In the genomic region with DNA sequence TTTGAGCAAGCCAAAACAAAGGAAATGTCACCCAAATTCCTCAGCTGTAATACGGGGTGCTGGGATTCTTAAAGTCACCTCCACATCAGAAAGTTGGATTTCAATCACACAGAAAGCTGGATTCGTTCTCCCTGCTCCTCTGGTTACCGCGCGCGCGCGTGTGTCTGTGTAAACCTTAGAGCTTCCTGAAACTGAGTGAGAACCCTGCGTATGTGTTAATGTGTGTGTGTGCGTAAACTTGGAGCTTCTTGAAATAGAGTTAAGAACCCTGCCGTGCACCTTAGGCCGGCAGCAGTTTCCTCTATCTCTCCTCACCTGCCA, we compare ENCODE assay signal across 8 cellular contexts. TPM values are rescaled to one million over a fixed set of nuclear protein-coding genes. Genes with fewer than 3 reads are reported as not detected.
DNase-seq lines count a peak whose midpoint lies in the region; ATAC-seq and TF ChIP-seq lines count a peak whose summit lies in the region.

No MANE protein-coding gene starts in this region.

- no peaks in the 10 kb centered on the region for H3K79me2 ChIP-seq in KMS-11 (ENCODE audit: insufficient read depth, low read depth)

- H3K27ac ChIP-seq in KMS-11 (peak overlapping the region; percentile 57; the same call in 1 of the 2 replicates), right cardiac atrium (ENCODE audit: low read length) (no peak overlapping the region)

- no peak for TF ChIP-seq CTCF in KMS-11 (conservative IDR thresholded peaks at IDR 0.05; ENCODE audit: low read depth, low read length)

- H3K4me3 Mint-ChIP-seq in activated naive CD4-positive, alpha-beta T cell treated with anti-CD3 and anti-CD28 coated beads, Interleukin-2, amount 50 U/mL, for 24 hours: peak overlapping the region; percentile 95

- DNase-seq in activated CD4-positive, alpha-beta T cell treated with anti-CD3 and anti-CD28 coated beads for 48 hours: peak; percentile 30
- DNase-seq in activated CD4-positive, alpha-beta T cell treated with anti-CD3 and anti-CD28 coated beads, Interleukin-2, amount 50 U/mL, for 1 hour: no peak
- DNase-seq in right cardiac atrium: peak in 1 of 3 donors; percentile 8
- no peak for DNase-seq in skeletal muscle cell (ENCODE audit: low read depth)
- DNase-seq in NCI-H2196 (lab: John Stamatoyannopoulos, UW; ENCODE audit: unreplicated experiment): no peak

- H3K4me1 ChIP-seq in KMS-11 (ENCODE audit: low read depth, poor library complexity, severe bottlenecking) (peaks cover 8% of the 10 kb centered on the region), right cardiac atrium (ENCODE audit: control insufficient read depth, insufficient read depth, low read length) (peaks cover 2% of the 10 kb centered on the region)

- H3K9ac ChIP-seq in KMS-11: peak overlapping the region; percentile 71; the same call in 1 of the 2 replicates

- intact Hi-C loops in right cardiac atrium (cut with DNase I): no loop called here

- H3K4me3 ChIP-seq in KMS-11 (IDR thresholded peaks at IDR 0.05; ENCODE audit: insufficient read depth, low read depth, low read length): no peak overlapping the region
- peak overlapping the region; percentile 82 for H3K4me3 ChIP-seq in right cardiac atrium (ENCODE audit: low read length)
- H3K4me3 ChIP-seq in skeletal muscle cell (ENCODE audit: low read depth, low read length): peak overlapping the region; percentile 95

- under 1% methylated on average over 12 of the region's 12 CpGs for WGBS in right cardiac atrium

- peak overlapping the region; percentile 91 for H3K27ac Mint-ChIP-seq in activated naive CD4-positive, alpha-beta T cell treated with anti-CD3 and anti-CD28 coated beads, Interleukin-2, amount 50 U/mL, for 24 hours

- H3K4me2 ChIP-seq in KMS-11: peak overlapping the region; percentile 59; the same call in 1 of the 2 replicates

- H3K9me3 Mint-ChIP-seq in activated naive CD4-positive, alpha-beta T cell treated with anti-CD3 and anti-CD28 coated beads, Interleukin-2, amount 50 U/mL, for 24 hours: no peaks in the 10 kb centered on the region

- ATAC-seq in right cardiac atrium (peak; percentile 29 to 30), GM18520 (IDR thresholded peaks at IDR 0.05; ENCODE audit: unreplicated experiment) (no peak)

- H3K36me3 Mint-ChIP-seq in activated naive CD4-positive, alpha-beta T cell treated with anti-CD3 and anti-CD28 coated beads, Interleukin-2, amount 50 U/mL, for 24 hours: peaks cover 6% of the 10 kb centered on the region

- H3K9me3 ChIP-seq in right cardiac atrium (ENCODE audit: control insufficient read depth, low read length): no peaks in the 10 kb centered on the region

- H3K27me3 Mint-ChIP-seq in activated naive CD4-positive, alpha-beta T cell treated with anti-CD3 and anti-CD28 coated beads, Interleukin-2, amount 50 U/mL, for 24 hours: no peaks in the 10 kb centered on the region

- no peaks in the 10 kb centered on the region for H3K27me3 ChIP-seq in KMS-11 (ENCODE audit: insufficient read depth, low read depth)
- no peaks in the 10 kb centered on the region for H3K27me3 ChIP-seq in right cardiac atrium (ENCODE audit: control insufficient read depth, insufficient read depth)

- H3K36me3 ChIP-seq in KMS-11 (ENCODE audit: insufficient read depth): no peaks in the 10 kb centered on the region

- peak overlapping the region; percentile 82 for H2AFZ ChIP-seq in KMS-11 (ENCODE audit: low read depth)

- H3K4me1 Mint-ChIP-seq in activated naive CD4-positive, alpha-beta T cell treated with anti-CD3 and anti-CD28 coated beads, Interleukin-2, amount 50 U/mL, for 24 hours: peaks cover 22% of the 10 kb centered on the region

- no peaks in the 10 kb centered on the region for H4K20me1 ChIP-seq in KMS-11 (ENCODE audit: insufficient read depth)

RNA-seq across cellular contexts. Expression of a gene that starts 0.6 kb away (rescaled TPM):
- total RNA-seq in right cardiac atrium: 10 to 100 TPM; 10.1 to 13.4 (median 11.8) TPM
- 5.0 TPM for polyA plus RNA-seq in right cardiac atrium

RNA-seq across cellular contexts. Expression of a gene that starts 45.0 kb away (rescaled TPM):
- total RNA-seq in right cardiac atrium: not detected
- not detected for polyA plus RNA-seq in right cardiac atrium

RNA-seq across cellular contexts. Expression of a gene that starts 45.0 kb away (rescaled TPM):
- total RNA-seq in right cardiac atrium: not detected
- polyA plus RNA-seq in right cardiac atrium: not detected
